In the genomic region with DNA sequence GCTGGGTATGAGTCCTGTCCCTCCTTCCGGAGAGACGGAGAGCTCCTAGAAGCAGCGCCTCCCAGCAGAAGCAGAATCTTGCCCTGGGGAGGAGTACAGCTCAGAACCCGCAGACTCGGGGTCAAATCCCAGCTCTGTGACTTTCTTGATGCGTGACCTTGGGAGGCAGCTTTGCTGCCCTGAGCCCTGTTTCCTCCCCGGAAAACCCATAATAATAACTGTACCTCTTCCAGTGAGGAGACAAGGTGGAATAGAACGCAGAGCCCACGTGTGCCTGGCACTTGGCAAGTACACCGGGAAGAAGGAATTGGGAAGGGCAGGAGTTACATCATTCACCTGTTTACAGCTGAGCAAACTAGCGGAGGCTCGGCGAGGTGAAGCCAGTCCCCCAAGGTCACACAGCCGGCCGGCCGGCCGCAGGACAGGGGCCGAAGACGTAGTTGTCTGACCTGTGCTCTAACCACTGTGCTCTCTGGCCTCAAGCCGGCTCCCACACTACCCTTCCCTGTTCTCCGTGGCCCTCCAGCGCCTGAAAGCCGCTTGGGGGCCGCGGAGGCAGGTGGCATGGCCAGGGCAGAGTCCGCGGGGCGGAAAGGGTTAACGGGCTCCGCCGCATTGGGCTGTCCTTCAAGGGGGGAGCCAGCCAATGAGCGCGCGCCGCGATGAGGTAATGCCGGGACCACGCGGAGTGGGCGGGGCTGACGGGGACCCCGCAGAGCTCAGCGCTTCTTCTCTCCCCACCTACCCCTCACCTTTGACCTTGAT, we compare ENCODE assay signal across 8 cellular contexts.
DNase-seq lines count a peak whose midpoint lies in the region; ATAC-seq and TF ChIP-seq lines count a peak whose summit lies in the region.

No MANE protein-coding gene starts in this region.

- H3K36me3 ChIP-seq in A673 (ENCODE audit: insufficient read depth, low read length, poor library complexity, severe bottlenecking): no peaks in the 10 kb centered on the region
- no peaks in the 10 kb centered on the region for H3K36me3 ChIP-seq in GM23248 (ENCODE audit: low read depth)

- H3K4me3 ChIP-seq in A673 (ENCODE audit: low read depth, low read length, poor library complexity, severe bottlenecking): peak overlapping the region; percentile 58
- peak overlapping the region; percentile 85 for H3K4me3 ChIP-seq in GM23248

- peaks cover 15% of the 10 kb centered on the region for H3K79me2 ChIP-seq in GM23248 (ENCODE audit: insufficient read depth)

- in situ Hi-C loops in GM23248 (cut with MboI): loop anchor here (10.0 kb wide), 1 partner anchor 109 kb away; no protein-coding TSS in a partner anchor

- no peaks in the 10 kb centered on the region for H3K27me3 ChIP-seq in A673 (replicated peaks; ENCODE audit: insufficient read depth, low read depth, low read length, poor library complexity)
- no peaks in the 10 kb centered on the region for H3K27me3 ChIP-seq in GM23248 (replicated peaks; ENCODE audit: insufficient read depth)

- 4% methylated on average over 39 to 43 of the region's 43 CpGs for WGBS in GM23248 (ENCODE audit: low coverage in 1 of 2, low lambda C conversion rate in 2 of 2, missing lambda C conversion rate in 2 of 2), 2 experiments

- intact Hi-C loops in A673 (cut with micrococcal nuclease; ENCODE audit: unreplicated experiment): loop anchor here (5.0 to 10.0 kb wide), 2 partner anchors 109 to 358 kb away; no protein-coding TSS in a partner anchor

- TF ChIP-seq CTCF in A673 (conservative IDR thresholded peaks at IDR 0.05; ENCODE audit: low read depth, low read length): no peak

- BruUV-seq in A673 (replicated peaks; lab: Mats Ljungman, UMichigan): TSS peak; percentile 68

- DNase-seq in A673 (ENCODE audit: low spot score): peak; percentile 95
- peak; percentile 90 for DNase-seq in GM23248
- DNase-seq in NCI-H226: peak; percentile 89
- peak; percentile 82 to 85 for DNase-seq in activated CD4-positive, alpha-beta T cell treated with anti-CD3 and anti-CD28 coated beads for 4 hours
- peak; percentile 96 for DNase-seq in cerebellum (ENCODE audit: low spot score)
- DNase-seq in islet precursor cell: peak; percentile 96
- peak; percentile 80 for DNase-seq in smooth muscle cell of the brain vasculature (ENCODE audit: low read depth, low spot score)

- H3F3A ChIP-seq in GM23248 (ENCODE audit: insufficient read depth): peaks cover 37% of the 10 kb centered on the region

- H3K9me3 ChIP-seq in A673 (ENCODE audit: low read depth, low read length, poor library complexity, severe bottlenecking): no peaks in the 10 kb centered on the region
- no peaks in the 10 kb centered on the region for H3K9me3 ChIP-seq in GM23248 (ENCODE audit: low read depth)

- peak overlapping the region; percentile 84 for H3K4me2 ChIP-seq in GM23248 (ENCODE audit: unreplicated experiment)

- CTCF ChIA-PET in A673 (lab: Charles Lee): interaction anchor here (0.5 to 0.8 kb wide), 2 partner anchors 63 to 902 kb away, joined by 3 to 5 read pairs; no protein-coding TSS in a partner anchor

- H4K20me1 ChIP-seq in GM23248 (ENCODE audit: insufficient read depth): no peaks in the 10 kb centered on the region

- peak overlapping the region; percentile 67 for H2AFZ ChIP-seq in GM23248

- H3K4me1 ChIP-seq in A673 (ENCODE audit: insufficient read depth, low read length, poor library complexity, severe bottlenecking): peaks cover 65% of the 10 kb centered on the region
- H3K4me1 ChIP-seq in GM23248 (ENCODE audit: insufficient read depth): peaks cover 31% of the 10 kb centered on the region

- POLR2A ChIA-PET in A673 (lab: Charles Lee; ENCODE audit: low non-redundant PET): interaction anchor here (0.6 to 1.0 kb wide), 2 partner anchors 13 to 317 kb away, joined by 3 to 5 read pairs; a partner anchor contains a TSS

- H3K9ac ChIP-seq in GM23248: peak overlapping the region; percentile 98

- H3K9me2 ChIP-seq in GM23248 (ENCODE audit: insufficient read depth): no peaks in the 10 kb centered on the region

- no peak for ATAC-seq in GM21576 (IDR thresholded peaks at IDR 0.05; ENCODE audit: unreplicated experiment)

- peak overlapping the region; percentile 96 for H3K27ac ChIP-seq in A673 (ENCODE audit: low read depth, low read length, poor library complexity, severe bottlenecking)
- H3K27ac ChIP-seq in GM23248: peak overlapping the region; percentile 96
